ENCODE assay signal across 1 cellular context in the genomic region with DNA sequence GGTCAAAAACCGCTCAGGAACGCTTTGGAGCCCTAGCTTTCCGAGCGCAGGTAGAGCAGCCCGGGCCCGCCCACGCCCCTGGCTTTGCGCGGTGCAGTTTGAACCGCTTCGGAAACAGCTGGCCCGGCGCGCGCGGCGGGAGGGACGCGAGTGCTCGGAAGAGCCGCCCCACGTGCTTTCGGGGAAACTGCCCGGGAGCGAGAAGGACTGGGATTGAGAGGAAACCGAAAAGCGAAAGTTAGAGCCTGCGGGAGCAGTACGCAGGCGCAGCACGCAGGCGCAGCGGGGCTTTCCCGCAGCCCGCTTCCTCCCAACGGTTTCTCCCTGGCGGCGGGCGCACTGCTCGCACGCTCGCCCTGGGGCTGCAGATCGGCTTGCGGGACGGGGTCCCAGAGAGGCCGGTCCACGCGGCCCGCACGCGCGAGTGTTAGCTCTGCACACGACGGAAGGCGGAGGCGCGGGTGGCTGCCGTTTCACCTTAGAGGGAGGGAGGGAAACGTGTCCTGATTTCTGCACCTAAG.
TF ChIP-seq lines count a peak whose summit lies in the region.

No MANE protein-coding gene starts in this region.

TF ChIP-seq in HepG2, 621 proteins besides CTCF, POLR2A, EP300 and RAD21 (continued from another document and continues in another):
- TF ChIP-seq, protein P1, sequence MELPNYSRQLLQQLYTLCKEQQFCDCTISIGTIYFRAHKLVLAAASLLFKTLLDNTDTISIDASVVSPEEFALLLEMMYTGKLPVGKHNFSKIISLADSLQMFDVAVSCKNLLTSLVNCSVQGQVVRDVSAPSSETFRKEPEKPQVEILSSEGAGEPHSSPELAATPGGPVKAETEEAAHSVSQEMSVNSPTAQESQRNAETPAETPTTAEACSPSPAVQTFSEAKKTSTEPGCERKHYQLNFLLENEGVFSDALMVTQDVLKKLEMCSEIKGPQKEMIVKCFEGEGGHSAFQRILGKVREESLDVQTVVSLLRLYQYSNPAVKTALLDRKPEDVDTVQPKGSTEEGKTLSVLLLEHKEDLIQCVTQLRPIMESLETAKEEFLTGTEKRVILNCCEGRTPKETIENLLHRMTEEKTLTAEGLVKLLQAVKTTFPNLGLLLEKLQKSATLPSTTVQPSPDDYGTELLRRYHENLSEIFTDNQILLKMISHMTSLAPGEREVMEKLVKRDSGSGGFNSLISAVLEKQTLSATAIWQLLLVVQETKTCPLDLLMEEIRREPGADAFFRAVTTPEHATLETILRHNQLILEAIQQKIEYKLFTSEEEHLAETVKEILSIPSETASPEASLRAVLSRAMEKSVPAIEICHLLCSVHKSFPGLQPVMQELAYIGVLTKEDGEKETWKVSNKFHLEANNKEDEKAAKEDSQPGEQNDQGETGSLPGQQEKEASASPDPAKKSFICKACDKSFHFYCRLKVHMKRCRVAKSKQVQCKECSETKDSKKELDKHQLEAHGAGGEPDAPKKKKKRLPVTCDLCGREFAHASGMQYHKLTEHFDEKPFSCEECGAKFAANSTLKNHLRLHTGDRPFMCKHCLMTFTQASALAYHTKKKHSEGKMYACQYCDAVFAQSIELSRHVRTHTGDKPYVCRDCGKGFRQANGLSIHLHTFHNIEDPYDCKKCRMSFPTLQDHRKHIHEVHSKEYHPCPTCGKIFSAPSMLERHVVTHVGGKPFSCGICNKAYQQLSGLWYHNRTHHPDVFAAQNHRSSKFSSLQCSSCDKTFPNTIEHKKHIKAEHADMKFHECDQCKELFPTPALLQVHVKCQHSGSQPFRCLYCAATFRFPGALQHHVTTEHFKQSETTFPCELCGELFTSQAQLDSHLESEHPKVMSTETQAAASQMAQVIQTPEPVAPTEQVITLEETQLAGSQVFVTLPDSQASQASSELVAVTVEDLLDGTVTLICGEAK (IDR thresholded peaks at IDR 0.05): no peak
- TF ChIP-seq, protein P1 (CRISPR knock-in tag; IDR thresholded peaks at IDR 0.05): peak; percentile 96
- TF ChIP-seq JDP2 (CRISPR knock-in tag; IDR thresholded peaks at IDR 0.05; ENCODE audit: borderline replicate concordance) (peak; percentile 98), RFXAP (CRISPR knock-in tag; IDR thresholded peaks at IDR 0.05; ENCODE audit: borderline replicate concordance) (peak; percentile 98), SALL2 (CRISPR knock-in tag; IDR thresholded peaks at IDR 0.05) (peak; percentile 100), ISX (CRISPR knock-in tag; conservative IDR thresholded peaks at IDR 0.05) (no peak; the same call in none of the 2 replicates), HDAC2 (CRISPR knock-in tag; IDR thresholded peaks at IDR 0.05) (peak; percentile 100), SALL1 (CRISPR knock-in tag; IDR thresholded peaks at IDR 0.05) (peak; percentile 99), ZBTB42 (CRISPR knock-in tag; IDR thresholded peaks at IDR 0.05) (peak; percentile 99), HES4 (CRISPR knock-in tag; IDR thresholded peaks at IDR 0.05; ENCODE audit: borderline replicate concordance) (peak; percentile 98), ZNF235 (CRISPR knock-in tag; IDR thresholded peaks at IDR 0.05; ENCODE audit: borderline replicate concordance) (peak; percentile 97; the same call in 1 of the 2 replicates), ZMYM3 (CRISPR knock-in tag; IDR thresholded peaks at IDR 0.05) (peak; percentile 72; the same call in 1 of the 2 replicates), MTA3 (CRISPR knock-in tag; IDR thresholded peaks at IDR 0.05) (peak; percentile 79; the same call in 1 of the 2 replicates), SP5 (CRISPR knock-in tag; IDR thresholded peaks at IDR 0.05; ENCODE audit: borderline replicate concordance, low read depth) (peak; percentile 99), ZNF343 (CRISPR knock-in tag; IDR thresholded peaks at IDR 0.05) (peak; percentile 97), SKI (IDR thresholded peaks at IDR 0.05; ENCODE audit: partially characterized antibody) (peak; percentile 90), SIN3B (IDR thresholded peaks at IDR 0.05; ENCODE audit: low read length) (peak; percentile 98), HNRNPL (IDR thresholded peaks at IDR 0.05; ENCODE audit: low read depth, low read length) (0 out of 2 replicates have a peak, but pooled peaks have one; percentile 52), SRSF9 (IDR thresholded peaks at IDR 0.05; ENCODE audit: borderline replicate concordance, insufficient read depth, low read depth, low read length, poor library complexity, severe bottlenecking) (no peak), MIER2 (CRISPR knock-in tag; IDR thresholded peaks at IDR 0.05) (peak; percentile 92), PHF8 (CRISPR knock-in tag; IDR thresholded peaks at IDR 0.05) (peak; percentile 93), CBX2 (IDR thresholded peaks at IDR 0.05; ENCODE audit: low read depth, low read length) (no peak; the same call in 1 of the 2 replicates), CBX2 (CRISPR knock-in tag; IDR thresholded peaks at IDR 0.05; ENCODE audit: low read depth) (peak; percentile 98; the same call in 1 of the 2 replicates), TMF1 (CRISPR knock-in tag; IDR thresholded peaks at IDR 0.05; ENCODE audit: low read depth) (peak; percentile 99), BHLHE40 (IDR thresholded peaks at IDR 0.05; ENCODE audit: low read length) (peak; percentile 94), RXRB (CRISPR knock-in tag; IDR thresholded peaks at IDR 0.05; ENCODE audit: borderline replicate concordance) (peak; percentile 94), ZFP1 (CRISPR knock-in tag; IDR thresholded peaks at IDR 0.05) (peak; percentile 99), BORCS8-MEF2B (CRISPR knock-in tag; IDR thresholded peaks at IDR 0.05) (peak; percentile 100), ZNF121 (CRISPR knock-in tag; IDR thresholded peaks at IDR 0.05) (peak; percentile 88), EHMT2 (IDR thresholded peaks at IDR 0.05; ENCODE audit: borderline replicate concordance, low read depth, low read length) (no peak; the same call in 1 of the 2 replicates), MTA1 (CRISPR knock-in tag; IDR thresholded peaks at IDR 0.05; ENCODE audit: borderline replicate concordance) (peak; percentile 82; the same call in 1 of the 2 replicates), HOXA5 (CRISPR knock-in tag; IDR thresholded peaks at IDR 0.05) (peak; percentile 99), SRSF1 (optimal IDR thresholded peaks at IDR 0.05; ENCODE audit: low read depth, low read length) (peak; percentile 100), ZFP90 (CRISPR knock-in tag; IDR thresholded peaks at IDR 0.05; ENCODE audit: borderline replicate concordance) (peak; percentile 98), MLLT10 (CRISPR knock-in tag; IDR thresholded peaks at IDR 0.05) (no peak), TBP (CRISPR knock-in tag; IDR thresholded peaks at IDR 0.05) (no peak), ERF (CRISPR knock-in tag; IDR thresholded peaks at IDR 0.05) (peak; percentile 100), ATF7 (IDR thresholded peaks at IDR 0.05) (no peak), ATF7 (CRISPR knock-in tag; IDR thresholded peaks at IDR 0.05) (peak; percentile 86)
- TF ChIP-seq, protein P2, sequence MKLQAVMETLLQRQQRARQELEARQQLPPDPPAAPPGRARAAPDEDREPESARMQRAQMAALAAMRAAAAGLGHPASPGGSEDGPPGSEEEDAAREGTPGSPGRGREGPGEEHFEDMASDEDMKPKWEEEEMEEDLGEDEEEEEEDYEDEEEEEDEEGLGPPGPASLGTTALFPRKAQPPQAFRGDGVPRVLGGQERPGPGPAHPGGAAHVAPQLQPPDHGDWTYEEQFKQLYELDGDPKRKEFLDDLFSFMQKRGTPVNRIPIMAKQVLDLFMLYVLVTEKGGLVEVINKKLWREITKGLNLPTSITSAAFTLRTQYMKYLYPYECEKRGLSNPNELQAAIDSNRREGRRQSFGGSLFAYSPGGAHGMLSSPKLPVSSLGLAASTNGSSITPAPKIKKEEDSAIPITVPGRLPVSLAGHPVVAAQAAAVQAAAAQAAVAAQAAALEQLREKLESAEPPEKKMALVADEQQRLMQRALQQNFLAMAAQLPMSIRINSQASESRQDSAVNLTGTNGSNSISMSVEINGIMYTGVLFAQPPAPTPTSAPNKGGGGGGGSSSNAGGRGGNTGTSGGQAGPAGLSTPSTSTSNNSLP (IDR thresholded peaks at IDR 0.05; ENCODE audit: low read depth, low read length): peak; percentile 58; the same call in 1 of the 2 replicates
- TF ChIP-seq, protein P3, sequence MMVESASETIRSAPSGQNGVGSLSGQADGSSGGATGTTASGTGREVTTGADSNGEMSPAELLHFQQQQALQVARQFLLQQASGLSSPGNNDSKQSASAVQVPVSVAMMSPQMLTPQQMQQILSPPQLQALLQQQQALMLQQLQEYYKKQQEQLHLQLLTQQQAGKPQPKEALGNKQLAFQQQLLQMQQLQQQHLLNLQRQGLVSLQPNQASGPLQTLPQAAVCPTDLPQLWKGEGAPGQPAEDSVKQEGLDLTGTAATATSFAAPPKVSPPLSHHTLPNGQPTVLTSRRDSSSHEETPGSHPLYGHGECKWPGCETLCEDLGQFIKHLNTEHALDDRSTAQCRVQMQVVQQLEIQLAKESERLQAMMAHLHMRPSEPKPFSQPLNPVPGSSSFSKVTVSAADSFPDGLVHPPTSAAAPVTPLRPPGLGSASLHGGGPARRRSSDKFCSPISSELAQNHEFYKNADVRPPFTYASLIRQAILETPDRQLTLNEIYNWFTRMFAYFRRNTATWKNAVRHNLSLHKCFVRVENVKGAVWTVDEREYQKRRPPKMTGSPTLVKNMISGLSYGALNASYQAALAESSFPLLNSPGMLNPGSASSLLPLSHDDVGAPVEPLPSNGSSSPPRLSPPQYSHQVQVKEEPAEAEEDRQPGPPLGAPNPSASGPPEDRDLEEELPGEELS (CRISPR knock-in tag; IDR thresholded peaks at IDR 0.05): peak; percentile 96
- TF ChIP-seq, protein P4, sequence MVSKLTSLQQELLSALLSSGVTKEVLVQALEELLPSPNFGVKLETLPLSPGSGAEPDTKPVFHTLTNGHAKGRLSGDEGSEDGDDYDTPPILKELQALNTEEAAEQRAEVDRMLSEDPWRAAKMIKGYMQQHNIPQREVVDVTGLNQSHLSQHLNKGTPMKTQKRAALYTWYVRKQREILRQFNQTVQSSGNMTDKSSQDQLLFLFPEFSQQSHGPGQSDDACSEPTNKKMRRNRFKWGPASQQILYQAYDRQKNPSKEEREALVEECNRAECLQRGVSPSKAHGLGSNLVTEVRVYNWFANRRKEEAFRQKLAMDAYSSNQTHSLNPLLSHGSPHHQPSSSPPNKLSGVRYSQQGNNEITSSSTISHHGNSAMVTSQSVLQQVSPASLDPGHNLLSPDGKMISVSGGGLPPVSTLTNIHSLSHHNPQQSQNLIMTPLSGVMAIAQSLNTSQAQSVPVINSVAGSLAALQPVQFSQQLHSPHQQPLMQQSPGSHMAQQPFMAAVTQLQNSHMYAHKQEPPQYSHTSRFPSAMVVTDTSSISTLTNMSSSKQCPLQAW (CRISPR knock-in tag; IDR thresholded peaks at IDR 0.05): peak; percentile 98
- TF ChIP-seq, protein P5, sequence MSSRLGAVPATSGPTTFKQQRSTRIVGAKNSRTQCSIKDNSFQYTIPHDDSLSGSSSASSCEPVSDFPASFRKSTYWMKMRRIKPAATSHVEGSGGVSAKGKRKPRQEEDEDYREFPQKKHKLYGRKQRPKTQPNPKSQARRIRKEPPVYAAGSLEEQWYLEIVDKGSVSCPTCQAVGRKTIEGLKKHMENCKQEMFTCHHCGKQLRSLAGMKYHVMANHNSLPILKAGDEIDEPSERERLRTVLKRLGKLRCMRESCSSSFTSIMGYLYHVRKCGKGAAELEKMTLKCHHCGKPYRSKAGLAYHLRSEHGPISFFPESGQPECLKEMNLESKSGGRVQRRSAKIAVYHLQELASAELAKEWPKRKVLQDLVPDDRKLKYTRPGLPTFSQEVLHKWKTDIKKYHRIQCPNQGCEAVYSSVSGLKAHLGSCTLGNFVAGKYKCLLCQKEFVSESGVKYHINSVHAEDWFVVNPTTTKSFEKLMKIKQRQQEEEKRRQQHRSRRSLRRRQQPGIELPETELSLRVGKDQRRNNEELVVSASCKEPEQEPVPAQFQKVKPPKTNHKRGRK (CRISPR knock-in tag; IDR thresholded peaks at IDR 0.05): peak; percentile 95
- TF ChIP-seq, protein P6, sequence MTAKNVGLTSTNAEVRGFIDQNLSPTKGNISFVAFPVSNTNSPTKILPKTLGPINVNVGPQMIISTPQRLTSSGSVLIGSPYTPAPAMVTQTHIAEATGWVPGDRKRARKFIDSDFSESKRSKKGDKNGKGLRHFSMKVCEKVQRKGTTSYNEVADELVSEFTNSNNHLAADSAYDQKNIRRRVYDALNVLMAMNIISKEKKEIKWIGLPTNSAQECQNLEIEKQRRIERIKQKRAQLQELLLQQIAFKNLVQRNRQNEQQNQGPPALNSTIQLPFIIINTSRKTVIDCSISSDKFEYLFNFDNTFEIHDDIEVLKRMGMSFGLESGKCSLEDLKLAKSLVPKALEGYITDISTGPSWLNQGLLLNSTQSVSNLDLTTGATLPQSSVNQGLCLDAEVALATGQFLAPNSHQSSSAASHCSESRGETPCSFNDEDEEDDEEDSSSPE (CRISPR knock-in tag; IDR thresholded peaks at IDR 0.05): peak; percentile 100
